In genomic region chr1:106063510-106063909, GRCh38 we compare ENCODE assay signal across 24 cellular contexts.
A peak's percentile ranks its signal among the peaks of the same experiment; 100 is the strongest.
DNase-seq lines count a peak whose midpoint lies in the region; ATAC-seq and TF ChIP-seq lines count a peak whose summit lies in the region.
"Had no signal": no experiment of that assay in that cellular context is flagged by ENCODE, and none has a peak within 500 bp of the region (broad histone marks: within the 10 kb centered on the region; RNA-seq: fewer than 3 reads in every experiment).

No MANE protein-coding gene starts in this region.

- peaks cover 0 to 2% of the 10 kb centered on the region in 2 donors for H3K36me3 Mint-ChIP-seq in stimulated activated naive B cell treated with anti-CD40 and anti-IgM and Interleukin-4, amounts not matched to agents 10 μg/mL and 1 μg/mL and 100 μg/mL, for 72 hours
- H3K36me3 Mint-ChIP-seq in T-helper 2 cell treated with Interferon-gamma antibody and Interleukin-4, amounts not matched to agents 5 μg/mL and 100 μg/mL, for 36 hours (ENCODE audit: low read depth): no peaks in the 10 kb centered on the region
- H3K36me3 Mint-ChIP-seq: brain; stimulated activated effector memory CD8-positive, alpha-beta T cell treated with anti-CD3 and anti-CD28 coated beads, Interleukin-12 subunit alpha, Interleukin-12 subunit beta, amount 100 ng/mL, for 72 hours; T-cell had no signal

- DNase-seq in Caki2 (ENCODE audit: low read depth) (peak; percentile 1), NCI-H128 (lab: John Stamatoyannopoulos, UW; ENCODE audit: unreplicated experiment) (peak; percentile 73), NCI-H2171 (lab: John Stamatoyannopoulos, UW) (peak; percentile 1), SHP77 treated with DMSO at 0.1 percent for 48 hours (lab: John Stamatoyannopoulos, UW) (peak; percentile 79), breast epithelium (ENCODE audit: low spot score in 2 of 2) (no peak), GOT3 (lab: John Stamatoyannopoulos, UW) (no peak)
- DNase-seq in stimulated activated naive B cell treated with anti-CD40 and anti-IgM and Interleukin-4, amounts not matched to agents 10 μg/mL and 1 μg/mL and 100 μg/mL, for 72 hours: no peak
- DNase-seq in T-helper 2 cell treated with Interferon-gamma antibody and Interleukin-4, amounts not matched to agents 5 μg/mL and 100 μg/mL, for 36 hours (ENCODE audit: low spot score): no peak
- DNase-seq: activated CD8-positive, alpha-beta memory T cell treated with anti-CD3 and anti-CD28 coated beads, Interleukin-2, amount 50 U/mL, for 48 hours; activated effector memory CD4-positive, alpha-beta T cell treated with Interleukin-2 at 50 U/mL for 16 hours; C1 segment of cervical spinal cord; colonic mucosa; DMS 273 treated with DMSO at 0.1 percent for 48 hours; left lung; midbrain; NCI-H446; sigmoid colon; T-cell; testis had no signal

- H3K4me1 Mint-ChIP-seq in stimulated activated naive B cell treated with anti-CD40 and anti-IgM and Interleukin-4, amounts not matched to agents 10 μg/mL and 1 μg/mL and 100 μg/mL, for 72 hours: peaks cover 2 to 7% of the 10 kb centered on the region in 2 donors
- no peaks in the 10 kb centered on the region for H3K4me1 Mint-ChIP-seq in T-helper 2 cell treated with Interferon-gamma antibody and Interleukin-4, amounts not matched to agents 5 μg/mL and 100 μg/mL, for 36 hours (ENCODE audit: low read depth)
- H3K4me1 Mint-ChIP-seq: stimulated activated effector memory CD8-positive, alpha-beta T cell treated with anti-CD3 and anti-CD28 coated beads, Interleukin-12 subunit alpha, Interleukin-12 subunit beta, amount 100 ng/mL, for 72 hours; T-cell had no signal

- H3K9me3 ChIP-seq in breast epithelium: peaks cover 0 to 9% of the 10 kb centered on the region in 2 donors
- H3K9me3 ChIP-seq: colonic mucosa, left lung, sigmoid colon, testis had no signal

- no peaks in the 10 kb centered on the region for H3K36me3 ChIP-seq in breast epithelium
- H3K36me3 ChIP-seq: colonic mucosa, left lung, sigmoid colon had no signal

- H3K27ac ChIP-seq in breast epithelium: no peak overlapping the region
- H3K27ac ChIP-seq: colonic mucosa, left lung, sigmoid colon had no signal

- no peak overlapping the region for H3K4me3 ChIP-seq in breast epithelium
- H3K4me3 ChIP-seq: colonic mucosa, K562, left lung, sigmoid colon, testis had no signal

- H3K27me3 ChIP-seq in breast epithelium: no peaks in the 10 kb centered on the region
- H3K27me3 ChIP-seq: colonic mucosa, left lung, sigmoid colon, testis had no signal

- in situ Hi-C loops in Caki2 (cut with HindIII; ENCODE audit: low pct_unique_long_range_greater_than_20kb, low sequenced_read_pairs): no loop called here

- peaks cover 0 to 3% of the 10 kb centered on the region in 2 donors for H3K9me3 Mint-ChIP-seq in stimulated activated naive B cell treated with anti-CD40 and anti-IgM and Interleukin-4, amounts not matched to agents 10 μg/mL and 1 μg/mL and 100 μg/mL, for 72 hours
- H3K9me3 Mint-ChIP-seq in T-helper 2 cell treated with Interferon-gamma antibody and Interleukin-4, amounts not matched to agents 5 μg/mL and 100 μg/mL, for 36 hours: peaks cover 27% of the 10 kb centered on the region

- H3K4me1 ChIP-seq in breast epithelium: no peaks in the 10 kb centered on the region
- H3K4me1 ChIP-seq: colonic mucosa, left lung, sigmoid colon, testis had no signal

- intact Hi-C loops in breast epithelium (cut with DNase I; ENCODE audit: low total_unique reads): no loop called here

- H3K27me3 Mint-ChIP-seq in stimulated activated naive B cell treated with anti-CD40 and anti-IgM and Interleukin-4, amounts not matched to agents 10 μg/mL and 1 μg/mL and 100 μg/mL, for 72 hours: no peaks in the 10 kb centered on the region
- no peaks in the 10 kb centered on the region for H3K27me3 Mint-ChIP-seq in T-helper 2 cell treated with Interferon-gamma antibody and Interleukin-4, amounts not matched to agents 5 μg/mL and 100 μg/mL, for 36 hours (ENCODE audit: low read depth)
- H3K27me3 Mint-ChIP-seq: brain, T-cell had no signal

- no peak for TF ChIP-seq CTCF in breast epithelium (IDR thresholded peaks at IDR 0.05)

- ATAC-seq in stimulated activated naive B cell treated with anti-CD40 and anti-IgM and Interleukin-4, amounts not matched to agents 10 μg/mL and 1 μg/mL and 100 μg/mL, for 72 hours (replicated peaks): no peak
- ATAC-seq: K562; left lung; Right ventricle myocardium inferior; stimulated activated effector memory CD8-positive, alpha-beta T cell treated with anti-CD3 and anti-CD28 coated beads, Interleukin-12 subunit alpha, Interleukin-12 subunit beta, amount 100 ng/mL, for 72 hours; T-cell had no signal

- H3K4me3 Mint-ChIP-seq in stimulated activated naive B cell treated with anti-CD40 and anti-IgM and Interleukin-4, amounts not matched to agents 10 μg/mL and 1 μg/mL and 100 μg/mL, for 72 hours: no peak overlapping the region
- H3K4me3 Mint-ChIP-seq in T-helper 2 cell treated with Interferon-gamma antibody and Interleukin-4, amounts not matched to agents 5 μg/mL and 100 μg/mL, for 36 hours: no peak overlapping the region
- H3K4me3 Mint-ChIP-seq: nephron; stimulated activated effector memory CD8-positive, alpha-beta T cell treated with anti-CD3 and anti-CD28 coated beads, Interleukin-12 subunit alpha, Interleukin-12 subunit beta, amount 100 ng/mL, for 72 hours; T-cell had no signal

- TF ChIP-seq POLR2A in breast epithelium (IDR thresholded peaks at IDR 0.05): no peak

- no peak overlapping the region for H3K27ac Mint-ChIP-seq in stimulated activated naive B cell treated with anti-CD40 and anti-IgM and Interleukin-4, amounts not matched to agents 10 μg/mL and 1 μg/mL and 100 μg/mL, for 72 hours
- H3K27ac Mint-ChIP-seq in T-helper 2 cell treated with Interferon-gamma antibody and Interleukin-4, amounts not matched to agents 5 μg/mL and 100 μg/mL, for 36 hours: no peak overlapping the region
- H3K27ac Mint-ChIP-seq: stimulated activated effector memory CD8-positive, alpha-beta T cell treated with anti-CD3 and anti-CD28 coated beads, Interleukin-12 subunit alpha, Interleukin-12 subunit beta, amount 100 ng/mL, for 72 hours; T-cell had no signal

Comparison
In these comparisons a context has a peak if more than half of its experiments do, and no peak if none do; other contexts are left out.
1. DNase-seq: peak in Caki2 (single experiment), NCI-H128 (single experiment), NCI-H2171 (single experiment) and SHP77 treated with DMSO at 0.1 percent for 48 hours (single experiment); none in breast epithelium (0 of 2), GOT3 (single experiment), stimulated activated naive B cell treated with anti-CD40 and anti-IgM and Interleukin-4, amounts not matched to agents 10 μg/mL and 1 μg/mL and 100 μg/mL, for 72 hours (single experiment) and T-helper 2 cell treated with Interferon-gamma antibody and Interleukin-4, amounts not matched to agents 5 μg/mL and 100 μg/mL, for 36 hours (single experiment).